24 cellular contexts compared by ENCODE assay signal in the genomic region with DNA sequence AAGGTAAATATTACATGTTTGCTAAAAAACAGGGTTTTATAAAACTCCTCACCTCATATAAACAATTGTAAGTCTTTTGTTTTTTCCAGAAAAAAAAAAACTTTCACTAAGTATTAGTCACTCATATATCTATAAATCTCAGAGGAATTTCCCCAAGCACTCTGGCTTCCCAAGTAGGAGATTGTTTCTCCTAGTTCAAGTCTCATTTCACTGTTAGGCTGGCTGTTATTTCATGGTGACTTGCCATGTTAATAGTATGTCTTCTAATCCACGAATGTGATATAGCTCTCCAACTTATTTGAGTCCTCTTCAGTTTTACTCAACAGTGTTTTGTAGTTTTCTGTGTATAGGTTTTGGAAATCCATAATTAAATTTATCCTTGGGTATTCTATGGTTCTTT.
DNase-seq lines count a peak whose midpoint lies in the region; ATAC-seq, FAIRE-seq and TF ChIP-seq lines count a peak whose summit lies in the region.
"Had no signal": no experiment of that assay in that cellular context is flagged by ENCODE, and none has a peak within 500 bp of the region (broad histone marks: within the 10 kb centered on the region; RNA-seq: fewer than 3 reads in every experiment).

No MANE protein-coding gene starts in this region.

- DNase-seq in left ventricle myocardium superior, result no peak
- no peak for DNase-seq in right atrium auricular region (ENCODE audit: low spot score)
- DNase-seq in astrocyte of the hippocampus (ENCODE audit: low read depth, low spot score), result peak; percentile 7
- DNase-seq in stimulated activated CD4-positive, alpha-beta T cell treated with anti-CD3 and anti-CD28 coated beads, Interleukin-4, amount 100 ng/mL, for 24 hours, result no peak
- DNase-seq in NCI-H1417 treated with DMSO at 0.1 percent for 48 hours (lab: John Stamatoyannopoulos, UW), result no peak
- DNase-seq in NOMO-1 (lab: John Stamatoyannopoulos, UW; ENCODE audit: unreplicated experiment in 2 of 2), result no peak
- DNase-seq in SW 1271 (lab: John Stamatoyannopoulos, UW), result no peak
- DNase-seq: activated CD4-positive, alpha-beta T cell treated with anti-CD3 and anti-CD28 coated beads for 48 hours; activated CD8-positive, alpha-beta memory T cell treated with anti-CD3 and anti-CD28 coated beads, Interleukin-2, amount 10 ng/mL, durations not matched to agents 7 days and 5 days; CD4-positive, CD25-positive, alpha-beta regulatory T cell; DMS53; islet precursor cell; KG1; natural killer cell; NCI-H2029; NCI-H446; NK-92 treated with Interleukin-12 subunit alpha and Interleukin-12 subunit beta, amount 100 ng/mL, for 24 hours; posterior cingulate gyrus; stimulated activated CD4-positive, alpha-beta T cell treated with anti-CD3 and anti-CD28 coated beads, Interleukin-4, amount 100 ng/mL, for 1 hour; stomach had no signal

- peak overlapping the region in 1 of 2 donors; percentile 17 for H3K27ac ChIP-seq in right atrium auricular region
- H3K27ac ChIP-seq: hepatocyte had no signal

- no peaks in the 10 kb centered on the region for H3K27me3 ChIP-seq in right atrium auricular region
- H3K27me3 ChIP-seq: hepatocyte, stomach had no signal

- ATAC-seq in left ventricle myocardium superior, result peak; percentile 31
- ATAC-seq: activated CD8-positive, alpha-beta memory T cell treated with anti-CD3 and anti-CD28 coated beads, Interleukin-2, amount 10 ng/mL, durations not matched to agents 7 days and 5 days; natural killer cell had no signal

- intact Hi-C loops in left ventricle myocardium superior (cut with micrococcal nuclease), result no loop called here

- no peaks in the 10 kb centered on the region for H3K9me3 ChIP-seq in right atrium auricular region
- H3K9me3 ChIP-seq: stomach had no signal

- no peak for TF ChIP-seq CTCF in right atrium auricular region (IDR thresholded peaks at IDR 0.05)

- no peak overlapping the region for H3K4me3 ChIP-seq in right atrium auricular region
- H3K4me3 ChIP-seq: hepatocyte, smooth muscle cell, stomach had no signal

- peak; percentile 69 for FAIRE-seq in islet of Langerhans (lab: Jason Lieb, UNC)
- FAIRE-seq: TTC549 had no signal

- no peaks in the 10 kb centered on the region for H3K4me1 ChIP-seq in right atrium auricular region

- no peaks in the 10 kb centered on the region for H3K36me3 ChIP-seq in right atrium auricular region
- H3K36me3 ChIP-seq: stomach had no signal
